22 cellular contexts compared by ENCODE assay signal in genomic region chr11:88352139-88352538, GRCh38. TPM values are rescaled to one million over a fixed set of nuclear protein-coding genes. Genes with fewer than 3 reads are reported as not detected.
DNase-seq lines count a peak whose midpoint lies in the region; ATAC-seq, FAIRE-seq and TF ChIP-seq lines count a peak whose summit lies in the region.
"Had no signal": no experiment of that assay in that cellular context is flagged by ENCODE, and none has a peak within 500 bp of the region (broad histone marks: within the 10 kb centered on the region; RNA-seq: fewer than 3 reads in every experiment).

No MANE protein-coding gene starts in this region.

- RAD21 ChIA-PET in GM12878 (lab: Charles Lee; ENCODE audit: unreplicated experiment): interaction anchor here (8.4 to 11.0 kb wide), 2 partner anchors 21 to 54 kb away, joined by 143 to 299 read pairs; partner anchors contain the start of gene CTSC

- no peak overlapping the region for H4K91ac ChIP-seq in IMR-90 (ENCODE audit: insufficient read depth, low read depth, low read length)

- H3K23ac ChIP-seq in IMR-90 (ENCODE audit: low read depth, low read length): no peak overlapping the region

- H3K18ac ChIP-seq in IMR-90 (ENCODE audit: low read depth, low read length): no peak overlapping the region

- H3K9me3 ChIP-seq in IMR-90 (ENCODE audit: control insufficient read depth, insufficient read depth, low read length) (no peaks in the 10 kb centered on the region), GM12878 (replicated peaks; ENCODE audit: control insufficient read depth, insufficient read depth, low read length) (no peaks in the 10 kb centered on the region), hepatocyte (ENCODE audit: low read depth) (no peaks in the 10 kb centered on the region), psoas muscle (no peaks in the 10 kb centered on the region)

- CTCF ChIA-PET in IMR-90 (lab: Yijun Ruan, JAX): no interaction called here
- CTCF ChIA-PET in GM12878 (lab: Yijun Ruan, JAX): interaction anchor here (4.0 kb wide), 1 partner anchor 10 kb away, joined by 21 read pairs; no protein-coding TSS in a partner anchor

- H2BK20ac ChIP-seq in IMR-90 (ENCODE audit: low read depth, low read length): no peak overlapping the region

- H3K4me3 ChIP-seq in IMR-90 (ENCODE audit: insufficient read depth, low read depth, low read length): no peak overlapping the region
- no peak overlapping the region for H3K4me3 ChIP-seq in GM12878
- H3K4me3 ChIP-seq in hepatocyte: no peak overlapping the region
- no peak overlapping the region for H3K4me3 ChIP-seq in psoas muscle

- POLR2A ChIA-PET in IMR-90 (lab: Charles Lee; ENCODE audit: unreplicated experiment) (no interaction called here), GM12878 (lab: Charles Lee) (interaction anchor here (1.4 to 9.6 kb wide), 3 partner anchors 9 to 50 kb away, joined by 4 to 116 read pairs (median 28); partner anchors contain the start of gene CTSC)

- DNase-seq in EH (ENCODE audit: low read depth) (peak; percentile 79), IMR-90 (peak; percentile 30), GM12878 (ENCODE audit: low read depth, low spot score) (no peak), hepatocyte (ENCODE audit: low spot score) (peak; percentile 11), psoas muscle (no peak), ACHN (no peak), midbrain (lab: John Stamatoyannopoulos, UW) (no peak)
- DNase-seq: DMS53; head of caudate nucleus; kidney; mesendoderm; NCI-H146; NCI-H446; nephron progenitor cell; stimulated activated CD4-positive, alpha-beta T cell treated with anti-CD3 and anti-CD28 coated beads, Interleukin-12 subunit alpha, Interleukin-12 subunit beta, amount 100 ng/mL, for 4 hours; T-helper 2 cell had no signal

- no peaks in the 10 kb centered on the region for H3K36me3 ChIP-seq in IMR-90 (ENCODE audit: control insufficient read depth, insufficient read depth, low read length)
- H3K36me3 ChIP-seq in GM12878 (ENCODE audit: control insufficient read depth in 2 of 2, insufficient read depth in 2 of 2, low read length in 1 of 2): no peaks in the 10 kb centered on the region; a peak in 1 of 4 replicates
- no peaks in the 10 kb centered on the region for H3K36me3 ChIP-seq in hepatocyte (replicated peaks; ENCODE audit: insufficient read depth, low read depth)
- H3K36me3 ChIP-seq in psoas muscle (ENCODE audit: insufficient read depth in 1 of 2, low read depth in 1 of 2): no peaks in the 10 kb centered on the region

- no peak for FAIRE-seq in GM12878 (lab: Jason Lieb, UNC)
- FAIRE-seq: GM18507 had no signal

- H3K4ac ChIP-seq in IMR-90 (ENCODE audit: low read depth, low read length): no peak overlapping the region

- no peak overlapping the region for H2AFZ ChIP-seq in IMR-90 (replicated peaks; ENCODE audit: low read length, poor library complexity)
- no peak overlapping the region for H2AFZ ChIP-seq in GM12878 (ENCODE audit: control insufficient read depth, low read depth, low read length)
- no peak overlapping the region for H2AFZ ChIP-seq in hepatocyte

- intact Hi-C loops in IMR-90 (cut with micrococcal nuclease): no loop called here
- intact Hi-C loops in GM12878 (cut with micrococcal nuclease; ENCODE audit: unreplicated experiment): no loop called here
- intact Hi-C loops in psoas muscle (cut with DNase I): no loop called here

- H3K14ac ChIP-seq in IMR-90 (replicated peaks; ENCODE audit: low read depth, low read length): 0 out of 2 replicates have a peak overlapping the region, but pooled peaks have one; percentile 48

- H4K20me1 ChIP-seq in IMR-90 (ENCODE audit: insufficient read depth, low read length) (no peaks in the 10 kb centered on the region), GM12878 (ENCODE audit: control insufficient read depth, insufficient read depth) (no peaks in the 10 kb centered on the region), hepatocyte (ENCODE audit: insufficient read depth, poor library complexity, severe bottlenecking) (no peaks in the 10 kb centered on the region)

- SMC1A ChIA-PET in GM12878 (lab: Charles Lee; ENCODE audit: uncharacterized antibody, unreplicated experiment): interaction anchor here (0.9 to 11.2 kb wide), 7 partner anchors 10 to 143 kb away, joined by 3 to 171 read pairs (median 108); partner anchors contain the start of gene CTSC

- BruUV-seq in IMR-90 (replicated peaks; lab: Mats Ljungman, UMichigan) (no TSS peak), GM12878 (replicated peaks; lab: Mats Ljungman, UMichigan) (no TSS peak)

- no peak for TF ChIP-seq POLR2A in IMR-90 (IDR thresholded peaks at IDR 0.05; ENCODE audit: low read depth, low read length)
- no peak for TF ChIP-seq POLR2A in GM12878 (IDR thresholded peaks at IDR 0.05; ENCODE audit: low read depth, low read length)

- H3K4me2 ChIP-seq in IMR-90 (ENCODE audit: low read depth, low read length): no peak overlapping the region
- no peak overlapping the region for H3K4me2 ChIP-seq in GM12878 (ENCODE audit: control insufficient read depth, insufficient read depth)
- no peak overlapping the region for H3K4me2 ChIP-seq in hepatocyte

- H4K8ac ChIP-seq in IMR-90 (ENCODE audit: low read depth in 2 of 2, low read length in 2 of 2): no peak overlapping the region

- no peak for TF ChIP-seq EP300 in GM12878 (IDR thresholded peaks at IDR 0.05; ENCODE audit: borderline replicate concordance in 1 of 2, control insufficient read depth in 1 of 2, low read depth in 2 of 2, low read length in 2 of 2)

- H3K9ac ChIP-seq in IMR-90 (ENCODE audit: low read depth, low read length) (no peak overlapping the region), GM12878 (ENCODE audit: control insufficient read depth, insufficient read depth, low read length) (no peak overlapping the region)

- H4K5ac ChIP-seq in IMR-90 (ENCODE audit: low read depth, low read length): no peak overlapping the region

- dilution Hi-C loops in IMR-90 (cut with HindIII; ENCODE audit: low sequenced_read_pairs, unreplicated experiment): no loop called here

- peaks cover 10% of the 10 kb centered on the region for H3K79me2 ChIP-seq in GM12878 (ENCODE audit: control insufficient read depth, insufficient read depth, low read length)
- no peaks in the 10 kb centered on the region for H3K79me2 ChIP-seq in hepatocyte

- H3K27me3 ChIP-seq in IMR-90 (ENCODE audit: control insufficient read depth, insufficient read depth, low read length) (no peaks in the 10 kb centered on the region), GM12878 (replicated peaks in 1 of 2; ENCODE audit: control insufficient read depth in 2 of 2, insufficient read depth in 2 of 2, low read length in 1 of 2) (no peaks in the 10 kb centered on the region), hepatocyte (no peaks in the 10 kb centered on the region), psoas muscle (ENCODE audit: insufficient read depth in 3 of 3, low read length in 2 of 3) (no peaks in the 10 kb centered on the region)

- ATAC-seq in IMR-90 (ENCODE audit: low read depth) (no peak), GM12878 (no peak), psoas muscle (no peak), HG02840 (IDR thresholded peaks at IDR 0.05; ENCODE audit: low FRiP score, unreplicated experiment) (no peak)
- ATAC-seq: activated T-helper 17 cell treated with anti-CD3 and anti-CD28 coated beads, Interleukin-2, amount 50 U/mL, for 72 hours; Right ventricle myocardium inferior; stimulated activated effector memory CD8-positive, alpha-beta T cell treated with anti-CD3 and anti-CD28 coated beads, Interleukin-12 subunit alpha, Interleukin-12 subunit beta, amount 100 ng/mL, for 72 hours had no signal

- H3K9me1 ChIP-seq in IMR-90 (ENCODE audit: insufficient read depth, low read length): no peaks in the 10 kb centered on the region

- peaks cover 4% of the 10 kb centered on the region for H3K4me1 ChIP-seq in IMR-90 (ENCODE audit: control insufficient read depth, insufficient read depth, low read length)
- H3K4me1 ChIP-seq in GM12878 (ENCODE audit: control insufficient read depth, insufficient read depth, low read length): peaks cover 31% of the 10 kb centered on the region
- H3K4me1 ChIP-seq in hepatocyte (ENCODE audit: insufficient read depth): no peaks in the 10 kb centered on the region
- peaks cover 23% of the 10 kb centered on the region for H3K4me1 ChIP-seq in psoas muscle

- H2BK15ac ChIP-seq in IMR-90 (ENCODE audit: low read depth, low read length): no peak overlapping the region

- peaks cover 0 to 3% of the 10 kb centered on the region in 2 experiments; a peak in 1 of 4 replicates for H3K79me1 ChIP-seq in IMR-90 (ENCODE audit: low read depth in 1 of 2, low read length in 2 of 2)

- no peak overlapping the region for H2AK5ac ChIP-seq in IMR-90 (ENCODE audit: low read depth, low read length)

- H2BK120ac ChIP-seq in IMR-90 (ENCODE audit: low read depth, low read length): no peak overlapping the region

- in situ Hi-C loops in IMR-90 (cut with MboI; ENCODE audit: low sequenced_read_pairs) (no loop called here), GM12878 (cut with MboI) (no loop called here), ACHN (cut with HindIII; ENCODE audit: low pct_ligation_motif_present, low pct_unique_long_range_greater_than_20kb, low sequenced_read_pairs) (no loop called here)

- H3K56ac ChIP-seq in IMR-90 (ENCODE audit: extremely low read depth, insufficient read depth, low read length): no peak overlapping the region

- H3K27ac ChIP-seq in IMR-90 (ENCODE audit: insufficient read depth, low read length) (no peak overlapping the region), GM12878 (ENCODE audit: control insufficient read depth, insufficient read depth) (peak overlapping the region; percentile 15; the same call in 1 of the 2 replicates), hepatocyte (no peak overlapping the region), psoas muscle (no peak overlapping the region)
- H3K27ac ChIP-seq: C4-2B had no signal

- H2BK5ac ChIP-seq in IMR-90 (ENCODE audit: low read depth, low read length, poor library complexity, severe bottlenecking): no peak overlapping the region

- H2AK9ac ChIP-seq in IMR-90 (replicated peaks; ENCODE audit: low read depth, low read length, poor library complexity): no peak overlapping the region

- H3K9me2 ChIP-seq in hepatocyte (replicated peaks; ENCODE audit: insufficient read depth): no peaks in the 10 kb centered on the region

- TF ChIP-seq CTCF in IMR-90 (conservative IDR thresholded peaks at IDR 0.05; ENCODE audit: low read depth, low read length) (no peak), GM12878 (IDR thresholded peaks at IDR 0.05 in 2 of 3, conservative IDR thresholded peaks at IDR 0.05 in 1 of 3; ENCODE audit: control insufficient read depth in 2 of 3, extremely low read depth in 1 of 3, insufficient read depth in 1 of 3, low read depth in 3 of 3, low read length in 3 of 3) (no peak), hepatocyte (IDR thresholded peaks at IDR 0.05; ENCODE audit: poor library complexity) (no peak), psoas muscle (IDR thresholded peaks at IDR 0.05) (no peak)

- no peak for TF ChIP-seq RAD21 in IMR-90 (IDR thresholded peaks at IDR 0.05; ENCODE audit: low read length)
- TF ChIP-seq RAD21 in GM12878 (IDR thresholded peaks at IDR 0.05; ENCODE audit: insufficient read depth, low read depth, low read length): no peak

RNA-seq across cellular contexts. Expression of gene CTSC, which starts 14.6 kb away (rescaled TPM):
- 178 and 208 TPM in 2 replicates for total RNA-seq in IMR-90 (2012; rRNA removed)
- 267 and 299 TPM in 2 replicates for polyA plus RNA-seq in IMR-90 (2012; rRNA removed)
- polyA plus RNA-seq in IMR-90 (2012; cell fraction: cytosol; rRNA removed): 73.5 and 320 TPM in 2 replicates
- polyA plus RNA-seq in IMR-90 (2012; cell fraction: nucleus; rRNA removed; ENCODE audit: low replicate concordance): 116 and 140 TPM in 2 replicates
- total RNA-seq in GM12878 (2013; cell fraction: nucleolus; rRNA removed): 650 and 670 TPM in 2 replicates
- 333 and 334 TPM in 2 replicates for total RNA-seq in GM12878 (2014; rRNA removed)
- total RNA-seq in GM12878 (2014; rRNA removed; fragmentation: Illumina TruSeq; extraction: Trizol): 342 and 372 TPM in 2 replicates
- 359 and 381 TPM in 2 replicates for total RNA-seq in GM12878 (2021)
- 352 TPM for polyA plus RNA-seq in GM12878 (2011; ENCODE audit: low read depth)
- 478 and 566 TPM in 2 replicates for polyA plus RNA-seq in GM12878 (2011; rRNA removed)
- polyA plus RNA-seq in GM12878 (2011; cell fraction: cytosol; rRNA removed): 325 and 335 TPM in 2 replicates
- polyA plus RNA-seq in GM12878 (2011; cell fraction: nucleus; rRNA removed): 201 and 223 TPM in 2 replicates
- polyA plus RNA-seq in GM12878 (2012): 359 and 451 TPM in 2 replicates
- 327 and 404 TPM in 2 replicates for polyA plus RNA-seq in GM12878 (2014; fragmentation: Illumina TruSeq; extraction: Trizol)
- 1,000 to 10,000 TPM in 1 of 2 experiments, 100 to 1,000 TPM in 1; 709 to 1,123 TPM for polyA plus RNA-seq in GM12878 (2014; fragmentation: Nextera tagmentation; extraction: Ambion mirVana)
- polyA plus RNA-seq in GM12878 (2014; rRNA removed): 277 and 289 TPM in 2 replicates
- 100 to 1,000 TPM; 814 to 865 TPM for polyA plus RNA-seq in GM12878 (2016; fragmentation: Nextera tagmentation; extraction: Ambion mirVana)
- polyA minus RNA-seq in GM12878 (2011; rRNA and poly(A)+ RNA removed): 215 and 312 TPM in 2 replicates
- polyA minus RNA-seq in GM12878 (2011; cell fraction: cytosol; rRNA and poly(A)+ RNA removed): 262 and 269 TPM in 2 replicates
- polyA minus RNA-seq in GM12878 (2011; cell fraction: nucleus; rRNA and poly(A)+ RNA removed): 301 and 500 TPM in 2 replicates
- 178 and 198 TPM in 2 replicates for total RNA-seq in hepatocyte
- 166 and 187 TPM in 2 replicates for polyA plus RNA-seq in hepatocyte
- total RNA-seq in psoas muscle: 10 to 100 TPM; 10.7 to 47.7 (median 14.8) TPM
- polyA plus RNA-seq in psoas muscle: 10 to 100 TPM; 13.2 to 82.4 (median 16.8) TPM

Comparison
In these comparisons a context has a peak if more than half of its experiments do, and no peak if none do; other contexts are left out.
1. DNase-seq: peak in EH (single experiment), IMR-90 (single experiment) and hepatocyte (single experiment); none in GM12878 (single experiment), psoas muscle (0 of 2), ACHN (single experiment) and midbrain (single experiment).